1 cellular context compared by ENCODE assay signal in genomic region chr10:79246209-79246581, GRCh38.
TF ChIP-seq lines count a peak whose summit lies in the region.

No MANE protein-coding gene starts in this region.

TF ChIP-seq in GM12878, 131 proteins besides CTCF, POLR2A, EP300 and RAD21:
- TF ChIP-seq CREM (IDR thresholded peaks at IDR 0.05; ENCODE audit: low read depth) (no peak), SP1 (IDR thresholded peaks at IDR 0.05; ENCODE audit: low read depth, low read length) (no peak), E2F8 (IDR thresholded peaks at IDR 0.05; ENCODE audit: low read depth, partially characterized antibody) (no peak), MYB (IDR thresholded peaks at IDR 0.05; ENCODE audit: borderline replicate concordance, low read depth, low read length) (no peak), CBX5 (IDR thresholded peaks at IDR 0.05; ENCODE audit: low read depth) (no peak), PAX8 (IDR thresholded peaks at IDR 0.05) (no peak), NR2C1 (IDR thresholded peaks at IDR 0.05) (0 out of 2 replicates have a peak, but pooled peaks have one; percentile 16), MEF2A (IDR thresholded peaks at IDR 0.05; ENCODE audit: insufficient read depth, low read depth, low read length) (no peak), ZBTB33 (IDR thresholded peaks at IDR 0.05) (no peak), NR2F1 (conservative IDR thresholded peaks at IDR 0.05) (0 out of 2 replicates have a peak, but pooled peaks have one; percentile 47), MEF2B (IDR thresholded peaks at IDR 0.05; ENCODE audit: partially characterized antibody, poor library complexity, severe bottlenecking) (peak; percentile 41), TCF7 (IDR thresholded peaks at IDR 0.05; ENCODE audit: borderline replicate concordance) (no peak), MLLT1 (IDR thresholded peaks at IDR 0.05) (0 out of 2 replicates have a peak, but pooled peaks have one; percentile 35), ZNF622 (IDR thresholded peaks at IDR 0.05) (no peak), EGR1 (IDR thresholded peaks at IDR 0.05; ENCODE audit: borderline replicate concordance in 1 of 2, low read depth in 2 of 2, low read length in 2 of 2) (no peak), FOXK2 (IDR thresholded peaks at IDR 0.05) (no peak), EED (IDR thresholded peaks at IDR 0.05; ENCODE audit: low read depth) (0 out of 2 replicates have a peak, but pooled peaks have one; percentile 3), RCOR1 (conservative IDR thresholded peaks at IDR 0.05; ENCODE audit: low read depth, low read length) (no peak), POLR2AphosphoS5 (IDR thresholded peaks at IDR 0.05; ENCODE audit: low read length) (0 out of 2 replicates have a peak, but pooled peaks have one; percentile 11)
